10 cellular contexts compared by ENCODE assay signal in the genomic region with DNA sequence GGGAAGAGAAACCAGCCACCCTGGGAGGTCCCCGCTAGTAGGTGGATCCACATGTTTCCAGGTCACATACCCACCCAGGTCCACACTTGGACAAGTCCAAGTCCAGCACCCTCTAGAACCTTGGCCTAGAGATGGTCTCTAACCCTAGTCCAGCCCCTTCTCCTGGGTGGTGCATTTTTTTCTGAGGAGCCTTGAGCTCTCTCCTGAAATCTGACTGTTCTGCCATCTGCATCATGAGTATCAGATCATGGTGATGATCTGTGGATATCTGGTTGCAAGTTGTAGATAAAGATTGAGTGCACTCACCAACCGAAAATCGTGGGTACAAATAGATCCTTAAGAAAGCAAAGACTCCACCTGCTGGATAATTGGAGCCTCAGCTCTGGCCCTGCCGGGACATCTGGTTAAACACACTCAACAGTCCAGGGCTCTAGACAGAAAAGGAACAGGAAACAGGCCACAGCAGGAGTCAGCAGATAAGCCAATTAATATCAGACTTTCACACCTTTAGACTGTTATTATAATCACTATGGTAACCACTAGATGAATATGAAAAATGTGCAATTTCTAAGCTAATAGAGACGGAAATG. TPM values are rescaled to one million over a fixed set of nuclear protein-coding genes. Genes with fewer than 3 reads are reported as not detected.
DNase-seq lines count a peak whose midpoint lies in the region; ATAC-seq and TF ChIP-seq lines count a peak whose summit lies in the region.
"Had no signal": no experiment of that assay in that cellular context is flagged by ENCODE, and none has a peak within 500 bp of the region (broad histone marks: within the 10 kb centered on the region; RNA-seq: fewer than 3 reads in every experiment).

No MANE protein-coding gene starts in this region.

- no peaks in the 10 kb centered on the region for H3K9me3 ChIP-seq in CD4-positive, CD25-positive, alpha-beta regulatory T cell (ENCODE audit: control insufficient read depth in 2 of 2, low read length in 2 of 2)
- no peaks in the 10 kb centered on the region for H3K9me3 ChIP-seq in OCI-LY7 (ENCODE audit: low read length)
- no peaks in the 10 kb centered on the region for H3K9me3 ChIP-seq in MG63

- no peaks in the 10 kb centered on the region for H3K36me3 Mint-ChIP-seq in CD4-positive, CD25-positive, alpha-beta regulatory T cell
- H3K36me3 Mint-ChIP-seq: activated CD8-positive, alpha-beta memory T cell treated with anti-CD3 and anti-CD28 coated beads, Interleukin-2, amount 10 ng/mL, durations not matched to agents 7 days and 5 days had no signal

- no TSS peak for BruUV-seq in OCI-LY7 (replicated peaks; lab: Mats Ljungman, UMichigan)

- no peak overlapping the region for H3K27ac ChIP-seq in CD4-positive, CD25-positive, alpha-beta regulatory T cell (ENCODE audit: insufficient read depth, low read length, poor library complexity, severe bottlenecking)
- H3K27ac ChIP-seq in OCI-LY7 (ENCODE audit: low read depth, low read length, poor library complexity, severe bottlenecking), result no peak overlapping the region

- no peak overlapping the region for H2AFZ ChIP-seq in OCI-LY7 (ENCODE audit: low read length)

- CTCF ChIA-PET in OCI-LY7 (lab: Charles Lee; ENCODE audit: unreplicated experiment), result no interaction called here

- H3K9me3 Mint-ChIP-seq in CD4-positive, CD25-positive, alpha-beta regulatory T cell, result peaks cover 0 to 2% (median 0%) of the 10 kb centered on the region in 7 donors

- 0 out of 2 replicates have a peak, but pooled peaks have one; percentile 24 for TF ChIP-seq CTCF in OCI-LY7 (conservative IDR thresholded peaks at IDR 0.05; ENCODE audit: low read length)
- TF ChIP-seq CTCF in fibroblast of pulmonary artery (IDR thresholded peaks at IDR 0.05; ENCODE audit: low read length, missing control alignments), result peak; percentile 26
- TF ChIP-seq CTCF in GM13976 (IDR thresholded peaks at IDR 0.05; ENCODE audit: borderline replicate concordance, control extremely low read depth, extremely low read depth, insufficient read depth, missing control alignments), result no peak

- H3K36me3 ChIP-seq in CD4-positive, CD25-positive, alpha-beta regulatory T cell (ENCODE audit: control insufficient read depth, insufficient read depth, low read length), result no peaks in the 10 kb centered on the region
- no peaks in the 10 kb centered on the region for H3K36me3 ChIP-seq in OCI-LY7 (ENCODE audit: insufficient read depth, low read length)
- no peaks in the 10 kb centered on the region for H3K36me3 ChIP-seq in MG63

- no peaks in the 10 kb centered on the region for H3K27me3 ChIP-seq in CD4-positive, CD25-positive, alpha-beta regulatory T cell (ENCODE audit: control insufficient read depth, insufficient read depth, low read length)
- peaks cover 6% of the 10 kb centered on the region; the same call in 1 of the 2 replicates for H3K27me3 ChIP-seq in MG63

- ATAC-seq in CD4-positive, CD25-positive, alpha-beta regulatory T cell (ENCODE audit: low read depth in 2 of 2), result no peak
- ATAC-seq in GM19455 (IDR thresholded peaks at IDR 0.05; ENCODE audit: unreplicated experiment), result no peak
- ATAC-seq: activated CD8-positive, alpha-beta memory T cell treated with anti-CD3 and anti-CD28 coated beads, Interleukin-2, amount 10 ng/mL, durations not matched to agents 7 days and 5 days had no signal

- no peak overlapping the region for H3K4me2 ChIP-seq in OCI-LY7 (ENCODE audit: low read length)

- H3K4me1 Mint-ChIP-seq in CD4-positive, CD25-positive, alpha-beta regulatory T cell, result peaks cover 10 to 20% (median 15%) of the 10 kb centered on the region in 4 donors

- H3K27me3 Mint-ChIP-seq in CD4-positive, CD25-positive, alpha-beta regulatory T cell, result peaks cover 5% of the 10 kb centered on the region
- H3K27me3 Mint-ChIP-seq: activated CD8-positive, alpha-beta memory T cell treated with anti-CD3 and anti-CD28 coated beads, Interleukin-2, amount 10 ng/mL, durations not matched to agents 7 days and 5 days had no signal

- no peak overlapping the region for H3K4me3 ChIP-seq in CD4-positive, CD25-positive, alpha-beta regulatory T cell (ENCODE audit: low read depth, low read length)
- H3K4me3 ChIP-seq in OCI-LY7 (ENCODE audit: low read depth, low read length, poor library complexity, severe bottlenecking) (no peak overlapping the region), fibroblast of pulmonary artery (replicated peaks; ENCODE audit: low read depth, low read length) (no peak overlapping the region), MG63 (no peak overlapping the region)

- no peaks in the 10 kb centered on the region for H4K20me1 ChIP-seq in OCI-LY7 (ENCODE audit: insufficient read depth, low read length)

- DNase-seq in CD4-positive, CD25-positive, alpha-beta regulatory T cell, result no peak
- DNase-seq in KBM-7 (peak; percentile 93), OCI-LY7 (ENCODE audit: low spot score) (peak; percentile 6), fibroblast of pulmonary artery (ENCODE audit: low read depth) (no peak), GM13976 (ENCODE audit: low spot score) (no peak), MG63 (no peak), occipital lobe (lab: John Stamatoyannopoulos, UW) (no peak)
- DNase-seq: activated CD8-positive, alpha-beta memory T cell treated with anti-CD3 and anti-CD28 coated beads, Interleukin-2, amount 10 ng/mL, durations not matched to agents 7 days and 5 days; effector CD4-positive, alpha-beta T cell had no signal

- in situ Hi-C loops in KBM-7 (cut with MboI; ENCODE audit: low pct_unique_long_range_greater_than_20kb, low sequenced_read_pairs) (loop anchor here (25.0 kb wide), 1 partner anchor 143 kb away; no protein-coding TSS in a partner anchor), GM13976 (cut with MboI; ENCODE audit: low sequenced_read_pairs, unreplicated experiment) (no loop called here)

- no peaks in the 10 kb centered on the region for H3K9me2 ChIP-seq in OCI-LY7 (ENCODE audit: insufficient read depth, low read length)

- H3K4me1 ChIP-seq in CD4-positive, CD25-positive, alpha-beta regulatory T cell (ENCODE audit: control insufficient read depth, insufficient read depth, low read length, poor library complexity, severe bottlenecking), result peaks cover 16% of the 10 kb centered on the region
- H3K4me1 ChIP-seq in OCI-LY7 (ENCODE audit: insufficient read depth, low read length, poor library complexity, severe bottlenecking), result no peaks in the 10 kb centered on the region

- H3K4me3 Mint-ChIP-seq in CD4-positive, CD25-positive, alpha-beta regulatory T cell, result no peak overlapping the region
- H3K4me3 Mint-ChIP-seq: activated CD8-positive, alpha-beta memory T cell treated with anti-CD3 and anti-CD28 coated beads, Interleukin-2, amount 10 ng/mL, durations not matched to agents 7 days and 5 days had no signal

- H3K79me2 ChIP-seq in OCI-LY7 (ENCODE audit: insufficient read depth, low read depth, low read length), result no peaks in the 10 kb centered on the region

- POLR2A ChIA-PET in OCI-LY7 (lab: Charles Lee), result interaction anchor here (0.9 to 1.1 kb wide), 2 partner anchors 21 to 47 kb away, joined by 3 to 4 read pairs; no protein-coding TSS in a partner anchor

- peak overlapping the region in 2 of 3 donors; percentile 23 to 69 for H3K27ac Mint-ChIP-seq in CD4-positive, CD25-positive, alpha-beta regulatory T cell
- H3K27ac Mint-ChIP-seq: activated CD8-positive, alpha-beta memory T cell treated with anti-CD3 and anti-CD28 coated beads, Interleukin-2, amount 10 ng/mL, durations not matched to agents 7 days and 5 days had no signal

- intact Hi-C loops in OCI-LY7 (cut with micrococcal nuclease; ENCODE audit: unreplicated experiment), result no loop called here

RNA-seq across cellular contexts. Expression of gene GPR12, which starts 41.1 kb away (rescaled TPM):
- total RNA-seq in CD4-positive, CD25-positive, alpha-beta regulatory T cell, result not detected
- not detected for polyA plus RNA-seq in CD4-positive, CD25-positive, alpha-beta regulatory T cell
- not detected in 2 replicates for total RNA-seq in OCI-LY7 (2014; rRNA removed; shearing (Covaris generic))
- not detected in 2 replicates for total RNA-seq in OCI-LY7 (2022)
- total RNA-seq in MG63 (2014; rRNA removed; shearing (Covaris generic); ENCODE audit: low replicate concordance), result not detected in 2 replicates
- 34.8 TPM for total RNA-seq in occipital lobe
- total RNA-seq: activated CD8-positive, alpha-beta memory T cell treated with anti-CD3 and anti-CD28 coated beads, Interleukin-2, amount 10 ng/mL, durations not matched to agents 7 days and 5 days had no signal

Comparison
In these comparisons a context has a peak if more than half of its experiments do, and no peak if none do; other contexts are left out.
1. DNase-seq: peak in KBM-7 (single experiment) and OCI-LY7 (single experiment); none in CD4-positive, CD25-positive, alpha-beta regulatory T cell (0 of 3), fibroblast of pulmonary artery (single experiment), GM13976 (single experiment), MG63 (single experiment) and occipital lobe (single experiment).
2. RNA of gene GPR12, which starts 41.1 kb away (total RNA-seq): 34.8 TPM in occipital lobe (single experiment); not detected in CD4-positive, CD25-positive, alpha-beta regulatory T cell (single experiment), not detected in OCI-LY7 and not detected in MG63; every median in the first group is over 10 times any median in the second.